ENCODE assay signal across 17 cellular contexts in genomic region chr11:71281901-71282300, GRCh38. TPM values are rescaled to one million over a fixed set of nuclear protein-coding genes. Genes with fewer than 3 reads are reported as not detected.
"Had no signal": no experiment of that assay in that cellular context is flagged by ENCODE, and none has a peak within 500 bp of the region (broad histone marks: within the 10 kb centered on the region; RNA-seq: fewer than 3 reads in every experiment).

No MANE protein-coding gene starts in this region.

- H3K27me3 Mint-ChIP-seq: activated CD8-positive, alpha-beta T cell treated with anti-CD3 and anti-CD28 coated beads for 36 hours had no signal

- ATAC-seq: activated CD8-positive, alpha-beta T cell treated with anti-CD3 and anti-CD28 coated beads for 36 hours; activated T-helper 17 cell treated with anti-CD3 and anti-CD28 coated beads, Interleukin-2, amount 50 U/mL, for 72 hours; natural killer cell treated with Interleukin-12 subunit alpha and Interleukin-12 subunit beta and Interleukin-15 and Interleukin-18, amount 100 ng/mL, for 72 hours; stimulated activated naive CD8-positive, alpha-beta T cell treated with anti-CD3 and anti-CD28 coated beads, Interleukin-15, Interleukin-2, amounts not matched to agents 100 U/mL and 50 U/mL, for 24 hours had no signal

- H3K27me3 ChIP-seq: testis had no signal

- H3K9me3 ChIP-seq: esophagus muscularis mucosa, testis had no signal

- H3K27ac ChIP-seq: esophagus muscularis mucosa, testis, WERI-Rb-1 had no signal

- H3K36me3 Mint-ChIP-seq: natural killer cell treated with Interleukin-12 subunit alpha and Interleukin-12 subunit beta and Interleukin-15 and Interleukin-18, amount 100 ng/mL, for 72 hours had no signal

- H3K4me1 ChIP-seq: esophagus muscularis mucosa had no signal

- H3K4me3 Mint-ChIP-seq: activated CD8-positive, alpha-beta T cell treated with anti-CD3 and anti-CD28 coated beads for 36 hours; activated T-helper 17 cell treated with anti-CD3 and anti-CD28 coated beads, Interleukin-2, amount 50 U/mL, for 72 hours; central memory CD8-positive, alpha-beta T cell; dendritic cell treated with granulocyte-macrophage colony-stimulating factor and Interleukin-4, amounts not matched to agents 40 ng/mL and 50 ng/mL, for 4 days; natural killer cell treated with Interleukin-12 subunit alpha and Interleukin-12 subunit beta and Interleukin-15 and Interleukin-18, amount 100 ng/mL, for 72 hours had no signal

- H3K27ac Mint-ChIP-seq: activated CD8-positive, alpha-beta T cell treated with anti-CD3 and anti-CD28 coated beads for 36 hours; activated T-helper 17 cell treated with anti-CD3 and anti-CD28 coated beads, Interleukin-2, amount 50 U/mL, for 72 hours; dendritic cell treated with granulocyte-macrophage colony-stimulating factor and Interleukin-4, amounts not matched to agents 40 ng/mL and 50 ng/mL, for 4 days; natural killer cell treated with Interleukin-12 subunit alpha and Interleukin-12 subunit beta and Interleukin-15 and Interleukin-18, amount 100 ng/mL, for 72 hours had no signal

- H3K9me3 Mint-ChIP-seq: activated CD8-positive, alpha-beta T cell treated with anti-CD3 and anti-CD28 coated beads for 36 hours; activated T-helper 17 cell treated with anti-CD3 and anti-CD28 coated beads, Interleukin-2, amount 50 U/mL, for 72 hours; central memory CD8-positive, alpha-beta T cell; dendritic cell treated with granulocyte-macrophage colony-stimulating factor and Interleukin-4, amounts not matched to agents 40 ng/mL and 50 ng/mL, for 4 days; natural killer cell treated with Interleukin-12 subunit alpha and Interleukin-12 subunit beta and Interleukin-15 and Interleukin-18, amount 100 ng/mL, for 72 hours had no signal

- H3K4me3 ChIP-seq: esophagus muscularis mucosa, lung, testis had no signal

- H3K4me1 Mint-ChIP-seq: activated T-helper 17 cell treated with anti-CD3 and anti-CD28 coated beads, Interleukin-2, amount 50 U/mL, for 72 hours; central memory CD8-positive, alpha-beta T cell had no signal

- DNase-seq: activated CD4-positive, alpha-beta T cell treated with anti-CD3 and anti-CD28 coated beads for 4 hours; activated CD8-positive, alpha-beta T cell treated with anti-CD3 and anti-CD28 coated beads for 36 hours; activated naive CD4-positive, alpha-beta T cell treated with anti-CD3 and anti-CD28 coated beads, Interleukin-2, amount 50 U/mL, for 16 hours; activated T-cell treated with anti-CD3 and anti-CD28 coated beads for 4 hours; hypothalamus; nucleus accumbens; stimulated activated CD4-positive, alpha-beta T cell treated with anti-CD3 and anti-CD28 coated beads, Interleukin-2, amount 100 ng/mL, for 48 hours; stimulated activated naive CD8-positive, alpha-beta T cell treated with anti-CD3 and anti-CD28 coated beads, Interleukin-15, Interleukin-2, amounts not matched to agents 100 U/mL and 50 U/mL, for 24 hours; T-helper 1 cell; testis; WERI-Rb-1 had no signal

- H3K36me3 ChIP-seq: esophagus muscularis mucosa, WERI-Rb-1 had no signal

RNA-seq across cellular contexts. Expression of gene SHANK2, which starts 29.5 kb away (rescaled TPM):
- total RNA-seq: activated CD8-positive, alpha-beta T cell treated with anti-CD3 and anti-CD28 coated beads for 36 hours; activated T-helper 17 cell treated with anti-CD3 and anti-CD28 coated beads, Interleukin-2, amount 50 U/mL, for 72 hours had no signal
